ENCODE assay signal across 8 cellular contexts in genomic region chr22:30605449-30606110, GRCh38. TPM values are rescaled to one million over a fixed set of nuclear protein-coding genes. Genes with fewer than 3 reads are reported as not detected.
A peak's percentile ranks its signal among the peaks of the same experiment; 100 is the strongest.
DNase-seq lines count a peak whose midpoint lies in the region; ATAC-seq, FAIRE-seq and TF ChIP-seq lines count a peak whose summit lies in the region.

No MANE protein-coding gene starts in this region.

- no peak overlapping the region for H3K4me3 ChIP-seq in CD8-positive, alpha-beta T cell (ENCODE audit: low read depth, low read length)
- H3K4me3 ChIP-seq in right atrium auricular region (peak overlapping the region; percentile 51 to 62), retinal pigment epithelial cell (ENCODE audit: low read length) (no peak overlapping the region)

- POLR2A ChIA-PET in CD8-positive, alpha-beta T cell (lab: Charles Lee), result no interaction called here

- ATAC-seq in CD8-positive, alpha-beta T cell, result peak; percentile 35
- ATAC-seq in HG02981 (IDR thresholded peaks at IDR 0.05; ENCODE audit: unreplicated experiment) (no peak), HG03354 (IDR thresholded peaks at IDR 0.05; ENCODE audit: poor library complexity, severe bottlenecking, unreplicated experiment) (no peak)

- H3K27me3 ChIP-seq in CD8-positive, alpha-beta T cell (ENCODE audit: insufficient read depth, low read length), result no peaks in the 10 kb centered on the region
- H3K27me3 ChIP-seq in right atrium auricular region, result no peaks in the 10 kb centered on the region

- no peaks in the 10 kb centered on the region for H3K9me3 Mint-ChIP-seq in CD8-positive, alpha-beta T cell

- no peak for FAIRE-seq in HTR-8/SVneo (lab: Jason Lieb, UNC)

- H3K9me3 ChIP-seq in CD8-positive, alpha-beta T cell (ENCODE audit: low read length), result no peaks in the 10 kb centered on the region
- H3K9me3 ChIP-seq in right atrium auricular region, result no peaks in the 10 kb centered on the region

- no peak overlapping the region for H3K27ac ChIP-seq in CD8-positive, alpha-beta T cell (ENCODE audit: low read depth, low read length)
- H3K27ac ChIP-seq in right atrium auricular region, result peak overlapping the region; percentile 64 to 72

- no peaks in the 10 kb centered on the region for H3K36me3 ChIP-seq in CD8-positive, alpha-beta T cell (ENCODE audit: insufficient read depth, low read length)
- H3K36me3 ChIP-seq in right atrium auricular region, result no peaks in the 10 kb centered on the region

- no peaks in the 10 kb centered on the region for H3K36me3 Mint-ChIP-seq in CD8-positive, alpha-beta T cell

- peaks cover 10% of the 10 kb centered on the region for H3K4me1 ChIP-seq in CD8-positive, alpha-beta T cell (ENCODE audit: insufficient read depth, low read length)
- peaks cover 0 to 41% of the 10 kb centered on the region in 2 donors for H3K4me1 ChIP-seq in right atrium auricular region

- H3K27me3 Mint-ChIP-seq in CD8-positive, alpha-beta T cell (ENCODE audit: low read depth), result peaks cover 2% of the 10 kb centered on the region

- peak; percentile 50 for TF ChIP-seq CTCF in CD8-positive, alpha-beta T cell (IDR thresholded peaks at IDR 0.05)
- TF ChIP-seq CTCF in right atrium auricular region (IDR thresholded peaks at IDR 0.05) (peak; percentile 75 to 79), retinal pigment epithelial cell (conservative IDR thresholded peaks at IDR 0.05; ENCODE audit: low read depth, low read length) (peak; percentile 74)

- no peak overlapping the region for H3K27ac Mint-ChIP-seq in CD8-positive, alpha-beta T cell

- CTCF ChIA-PET in CD8-positive, alpha-beta T cell (lab: Charles Lee), result interaction anchor here (0.7 to 1.2 kb wide), 3 partner anchors 13 to 23 kb away, joined by 3 read pairs; no protein-coding TSS in a partner anchor

- DNase-seq in CD8-positive, alpha-beta T cell, result peak in 4 of 7 experiments; percentile 11 to 45 (median 42)
- DNase-seq in HTR-8/SVneo (ENCODE audit: insufficient read length, low spot score) (peak; percentile 32), RPMI7951 (ENCODE audit: low read depth) (peak; percentile 53), right atrium auricular region (ENCODE audit: low spot score) (peak; percentile 69), retinal pigment epithelial cell (ENCODE audit: low read depth) (no peak)
- peak; percentile 43 for DNase-seq in activated naive CD4-positive, alpha-beta T cell treated with anti-CD3 and anti-CD28 coated beads, Interleukin-2, amount 50 U/mL, for 16 hours

- intact Hi-C loops in CD8-positive, alpha-beta T cell (cut with DNase I, micrococcal nuclease), result loop anchor here in 1 of 2 experiments (10.0 kb wide), 1 partner anchor 501 kb away; no protein-coding TSS in a partner anchor

- peak overlapping the region; percentile 55 for H3K4me3 Mint-ChIP-seq in CD8-positive, alpha-beta T cell

- peaks cover 18% of the 10 kb centered on the region for H3K4me1 Mint-ChIP-seq in CD8-positive, alpha-beta T cell (ENCODE audit: low read depth)

RNA-seq across cellular contexts. Expression of gene TCN2, which starts 1.4 kb away (rescaled TPM):
- total RNA-seq in CD8-positive, alpha-beta T cell, result under 1 TPM in 1 of 2 experiments, not detected in 1; 0.17 TPM
- total RNA-seq in RPMI7951 (2014; rRNA removed; shearing (Covaris generic)), result 11.7 and 15.4 TPM in 2 replicates
- total RNA-seq in right atrium auricular region, result 10 to 100 TPM; 28.7 to 38.2 TPM

RNA-seq across cellular contexts. Expression of gene PES1, which starts 13.9 kb away (rescaled TPM):
- total RNA-seq in CD8-positive, alpha-beta T cell, result 10 to 100 TPM; 39.7 to 47.0 TPM
- total RNA-seq in RPMI7951 (2014; rRNA removed; shearing (Covaris generic)), result 56.8 and 64.3 TPM in 2 replicates
- total RNA-seq in right atrium auricular region, result 10 to 100 TPM; 13.2 to 33.5 TPM

RNA-seq across cellular contexts. Expression of gene SLC35E4, which starts 30.0 kb away (rescaled TPM):
- 1 to 10 TPM; 3.7 to 4.2 TPM for total RNA-seq in CD8-positive, alpha-beta T cell
- 8.2 and 12.9 TPM in 2 replicates for total RNA-seq in RPMI7951 (2014; rRNA removed; shearing (Covaris generic))
- total RNA-seq in right atrium auricular region, result 1 to 10 TPM; 4.0 to 9.1 TPM

RNA-seq across cellular contexts. Expression of gene GAL3ST1, which starts 31.1 kb away (rescaled TPM):
- total RNA-seq in CD8-positive, alpha-beta T cell, result not detected
- total RNA-seq in RPMI7951 (2014; rRNA removed; shearing (Covaris generic)), result not detected in 2 replicates
- 1 to 10 TPM in 1 of 2 donors, under 1 TPM in 1; 0.33 to 1.7 TPM for total RNA-seq in right atrium auricular region

RNA-seq across cellular contexts. Expression of gene SEC14L6, which starts 59.0 kb away (rescaled TPM):
- total RNA-seq in CD8-positive, alpha-beta T cell, result not detected
- not detected in 2 replicates for total RNA-seq in RPMI7951 (2014; rRNA removed; shearing (Covaris generic))
- total RNA-seq in right atrium auricular region, result 1 to 10 TPM in 1 of 2 donors, under 1 TPM in 1; 0.11 to 1.1 TPM

Comparison
In these comparisons a context has a peak if more than half of its experiments do, and no peak if none do; other contexts are left out.
1. H3K4me3 ChIP-seq: peak in right atrium auricular region (2 of 2); none in CD8-positive, alpha-beta T cell (single experiment) and retinal pigment epithelial cell (single experiment).
2. RNA of gene TCN2, which starts 1.4 kb away (total RNA-seq): 28.7 to 38.2 TPM in right atrium auricular region and 11.7 to 15.4 TPM in RPMI7951; 0.17 TPM in CD8-positive, alpha-beta T cell; every median in the first group is over 10 times any median in the second.
3. Peak in every context shown above with its lines, with median percentiles within 50 percentile points of each other: CTCF ChIP-seq.